18 cellular contexts compared by ENCODE assay signal in genomic region chr14:91985521-91986255, GRCh38. TPM values are rescaled to one million over a fixed set of nuclear protein-coding genes. Genes with fewer than 3 reads are reported as not detected.
A peak's percentile ranks its signal among the peaks of the same experiment; 100 is the strongest.
DNase-seq lines count a peak whose midpoint lies in the region; ATAC-seq and TF ChIP-seq lines count a peak whose summit lies in the region.
"Had no signal": no experiment of that assay in that cellular context is flagged by ENCODE, and none has a peak within 500 bp of the region (broad histone marks: within the 10 kb centered on the region; RNA-seq: fewer than 3 reads in every experiment).

No MANE protein-coding gene starts in this region.

- POLR2A ChIA-PET in PC-3 (lab: Charles Lee; ENCODE audit: unreplicated experiment): no interaction called here

- CTCF ChIA-PET in PC-3 (lab: Charles Lee): interaction anchor here (0.5 kb wide), 1 partner anchor 11 kb away, joined by 3 read pairs; no protein-coding TSS in a partner anchor

- H3K79me2 ChIP-seq in GM23248 (ENCODE audit: insufficient read depth) (peaks cover 29% of the 10 kb centered on the region), PC-3 (ENCODE audit: low read length) (no peaks in the 10 kb centered on the region), osteoblast (ENCODE audit: insufficient read depth, low read length) (peaks cover 11% of the 10 kb centered on the region)

- no TSS peak for BruUV-seq in PC-3 (replicated peaks; lab: Mats Ljungman, UMichigan)

- H3K27me3 ChIP-seq in GM23248 (replicated peaks; ENCODE audit: insufficient read depth): no peaks in the 10 kb centered on the region
- no peaks in the 10 kb centered on the region for H3K27me3 ChIP-seq in PC-3 (ENCODE audit: low read length)
- H3K27me3 ChIP-seq in osteoblast (ENCODE audit: insufficient read depth, low read length): no peaks in the 10 kb centered on the region

- 6 to 7% methylated on average over 4 of the region's 4 CpGs for WGBS in GM23248 (ENCODE audit: low coverage in 1 of 2, low lambda C conversion rate in 2 of 2, missing lambda C conversion rate in 2 of 2), 2 experiments

- H3K9me2 ChIP-seq in GM23248 (ENCODE audit: insufficient read depth): no peaks in the 10 kb centered on the region
- no peaks in the 10 kb centered on the region for H3K9me2 ChIP-seq in PC-3 (replicated peaks; ENCODE audit: low read length)

- TF ChIP-seq CTCF in PC-3 (conservative IDR thresholded peaks at IDR 0.05; ENCODE audit: low read depth, low read length): no peak
- no peak for TF ChIP-seq CTCF in osteoblast (IDR thresholded peaks at IDR 0.05; ENCODE audit: extremely low read depth, low read depth, low read length)

- H3K4me3 ChIP-seq in GM23248 (peak overlapping the region; percentile 20), PC-3 (ENCODE audit: low read length) (no peak overlapping the region), osteoblast (ENCODE audit: insufficient read depth, low read length) (no peak overlapping the region)
- H3K4me3 ChIP-seq: K562, skin epidermis had no signal

- no peaks in the 10 kb centered on the region for H4K20me1 ChIP-seq in GM23248 (ENCODE audit: insufficient read depth)
- H4K20me1 ChIP-seq in PC-3 (ENCODE audit: low read length): no peaks in the 10 kb centered on the region
- no peaks in the 10 kb centered on the region for H4K20me1 ChIP-seq in osteoblast (ENCODE audit: insufficient read depth, low read length)

- H3K36me3 ChIP-seq in GM23248 (ENCODE audit: low read depth): peaks cover 12% of the 10 kb centered on the region
- H3K36me3 ChIP-seq in PC-3 (ENCODE audit: low read depth, low read length): peaks cover 30% of the 10 kb centered on the region
- peaks cover 22% of the 10 kb centered on the region for H3K36me3 ChIP-seq in osteoblast (ENCODE audit: insufficient read depth, low read length)

- peak overlapping the region; percentile 65 for H3K27ac ChIP-seq in GM23248
- peak overlapping the region; percentile 40; the same call in 1 of the 2 replicates for H3K27ac ChIP-seq in PC-3 (ENCODE audit: low read length)
- peak overlapping the region; percentile 44 for H3K27ac ChIP-seq in osteoblast (ENCODE audit: low read depth, low read length)

- DNase-seq in GM23248 (peak; percentile 47), PC-3 (no peak), fibroblast of gingiva (ENCODE audit: low read depth) (peak; percentile 54), osteoblast (ENCODE audit: insufficient read length, low spot score, missing footprints) (no peak), posterior vena cava (ENCODE audit: low spot score) (no peak), middle frontal gyrus (ENCODE audit: extremely low spot score, low spot score) (no peak)
- DNase-seq: activated CD4-positive, CD25-positive, alpha-beta regulatory T cell; activated naive CD4-positive, alpha-beta T cell treated with Interleukin-2 at 50 U/mL for 16 hours; left colon; NCI-H1694; NCI-H510A treated with DMSO at 0.1 percent for 48 hours; stimulated activated naive CD8-positive, alpha-beta T cell treated with anti-CD3 and anti-CD28 coated beads, Interleukin-15, Interleukin-2, amounts not matched to agents 100 U/mL and 50 U/mL, for 24 hours; T-cell had no signal

- in situ Hi-C loops in GM23248 (cut with MboI): no loop called here

- H3K4me1 ChIP-seq in GM23248 (ENCODE audit: insufficient read depth): peaks cover 38% of the 10 kb centered on the region
- peaks cover 8% of the 10 kb centered on the region for H3K4me1 ChIP-seq in PC-3 (ENCODE audit: insufficient read depth, low read length)
- H3K4me1 ChIP-seq in osteoblast (ENCODE audit: insufficient read depth, low read length): peaks cover 15% of the 10 kb centered on the region

- intact Hi-C loops in PC-3 (cut with micrococcal nuclease): no loop called here
- intact Hi-C loops in posterior vena cava (cut with DNase I): loop anchor here in 1 of 2 donors (5.0 kb wide), 1 partner anchor 1323 kb away; no protein-coding TSS in a partner anchor

- peak overlapping the region; percentile 37; the same call in 1 of the 2 replicates for H3K9ac ChIP-seq in GM23248
- no peak overlapping the region for H3K9ac ChIP-seq in PC-3 (ENCODE audit: low read length)

- ATAC-seq in PC-3: no peak
- no peak for ATAC-seq in GM19351 (IDR thresholded peaks at IDR 0.05; ENCODE audit: unreplicated experiment)
- no peak for ATAC-seq in GM21528 (IDR thresholded peaks at IDR 0.05; ENCODE audit: low FRiP score, unreplicated experiment)
- ATAC-seq: K562; left colon; Panc1; stimulated activated naive CD8-positive, alpha-beta T cell treated with anti-CD3 and anti-CD28 coated beads, Interleukin-15, Interleukin-2, amounts not matched to agents 100 U/mL and 50 U/mL, for 24 hours; T-cell had no signal

- H3K4me2 ChIP-seq in GM23248 (ENCODE audit: unreplicated experiment): peak overlapping the region; percentile 59
- no peak overlapping the region for H3K4me2 ChIP-seq in PC-3 (ENCODE audit: low read length)
- no peak overlapping the region for H3K4me2 ChIP-seq in osteoblast (ENCODE audit: insufficient read depth, low read length)

- H2AFZ ChIP-seq in GM23248 (no peak overlapping the region), PC-3 (ENCODE audit: low read length) (no peak overlapping the region), osteoblast (ENCODE audit: low read length) (no peak overlapping the region)

- no peaks in the 10 kb centered on the region for H3K9me3 ChIP-seq in GM23248 (ENCODE audit: low read depth)
- no peaks in the 10 kb centered on the region for H3K9me3 ChIP-seq in PC-3 (ENCODE audit: low read length)
- H3K9me3 ChIP-seq in osteoblast (ENCODE audit: low read depth, low read length): no peaks in the 10 kb centered on the region

- H3F3A ChIP-seq in GM23248 (ENCODE audit: insufficient read depth): peaks cover 36% of the 10 kb centered on the region
- peaks cover under 1% of the 10 kb centered on the region for H3F3A ChIP-seq in PC-3 (ENCODE audit: low read length, unreplicated experiment)

RNA-seq across cellular contexts. Expression of gene FBLN5, which starts 38.2 kb away (rescaled TPM):
- 234 TPM in 2 replicates for total RNA-seq in GM23248 (2014; rRNA removed; shearing (Covaris generic))
- polyA plus RNA-seq in GM23248 (2016; fragmentation: Nextera tagmentation; extraction: Ambion mirVana): 756 and 767 TPM in 2 replicates
- 0.17 and 0.58 TPM in 2 replicates for total RNA-seq in PC-3 (2014; rRNA removed)
- 22.1 and 27.7 TPM in 2 replicates for total RNA-seq in osteoblast
- 100 to 1,000 TPM; 105 to 186 TPM for total RNA-seq in posterior vena cava

RNA-seq across cellular contexts. Expression of gene TRIP11, which starts 54.2 kb away (rescaled TPM):
- total RNA-seq in GM23248 (2014; rRNA removed; shearing (Covaris generic)): 24.1 and 27.4 TPM in 2 replicates
- polyA plus RNA-seq in GM23248 (2016; fragmentation: Nextera tagmentation; extraction: Ambion mirVana): 65.4 and 69.5 TPM in 2 replicates
- total RNA-seq in PC-3 (2014; rRNA removed) (9.6 and 14.3 TPM in 2 replicates), osteoblast (38.0 and 46.9 TPM in 2 replicates), posterior vena cava (10 to 100 TPM; 51.2 to 53.2 TPM)

Comparison
In these comparisons a context has a peak if more than half of its experiments do, and no peak if none do; other contexts are left out.
1. DNase-seq: peak in GM23248 (single experiment) and fibroblast of gingiva (single experiment); none in PC-3 (single experiment), osteoblast (single experiment), posterior vena cava (single experiment) and middle frontal gyrus (single experiment).
2. RNA of gene FBLN5, which starts 38.2 kb away (total RNA-seq): 234 TPM in GM23248, 105 to 186 TPM in posterior vena cava and 22.1 to 27.7 TPM in osteoblast; 0.17 to 0.58 TPM in PC-3; every median in the first group is over 10 times any median in the second.
3. Peak in every context shown above with its lines, with median percentiles within 50 percentile points of each other: H3K27ac ChIP-seq.